23 cellular contexts compared by ENCODE assay signal in the genomic region with DNA sequence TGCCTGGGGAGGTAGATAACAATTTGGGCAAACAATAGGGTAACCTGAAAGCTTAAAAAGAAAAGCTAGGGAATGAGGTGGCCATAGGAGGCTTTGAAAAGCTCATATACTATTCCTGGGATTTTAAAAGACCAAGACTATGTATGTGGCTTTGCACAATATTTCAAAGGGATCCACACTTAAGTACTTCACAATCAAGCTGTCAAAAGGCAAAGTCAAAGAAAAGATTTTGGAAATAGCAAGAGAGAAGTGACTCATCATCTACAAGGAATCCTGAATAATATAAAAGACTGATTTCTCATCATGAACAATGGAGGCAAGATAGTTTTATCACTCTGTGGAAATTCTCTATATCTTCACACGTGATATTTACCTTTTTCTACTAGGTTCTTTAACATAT.
DNase-seq lines count a peak whose midpoint lies in the region; ATAC-seq and TF ChIP-seq lines count a peak whose summit lies in the region.
"Had no signal": no experiment of that assay in that cellular context is flagged by ENCODE, and none has a peak within 500 bp of the region (broad histone marks: within the 10 kb centered on the region; RNA-seq: fewer than 3 reads in every experiment).

No MANE protein-coding gene starts in this region.

- H2AFZ ChIP-seq in GM23248, result no peak overlapping the region

- H3K4me1 ChIP-seq in GM23248 (ENCODE audit: insufficient read depth), result 0 out of 2 replicates have a peak, but pooled peaks cover 3% of the 10 kb centered on the region
- H3K4me1 ChIP-seq: gastrocnemius medialis, pancreas had no signal

- DNase-seq in GM23248 (peak; percentile 37), RPMI7951 (ENCODE audit: low read depth) (peak; percentile 20), epithelial cell of esophagus (ENCODE audit: low read depth) (peak; percentile 49), renal cortical epithelial cell (ENCODE audit: low read depth) (peak; percentile 9), NCI-H2107 treated with DMSO at 0.1 percent for 48 hours (lab: John Stamatoyannopoulos, UW; ENCODE audit: unreplicated experiment) (no peak)
- DNase-seq: activated CD4-positive, alpha-beta T cell treated with anti-CD3 and anti-CD28 coated beads for 36 hours; activated effector memory CD4-positive, alpha-beta T cell treated with Interleukin-2 at 50 U/mL for 16 hours; Calu3; DMS79 treated with DMSO at 0.1 percent for 48 hours; gastrocnemius medialis; NCI-H1417 treated with DMSO at 0.1 percent for 48 hours; NCI-H446 treated with DMSO at 0.1 percent for 48 hours; nephron progenitor cell; pancreas; stimulated activated CD4-positive, alpha-beta T cell treated with anti-CD3 and anti-CD28 coated beads, Interleukin-4, amount 100 ng/mL, for 1 hour; T-helper 17 cell had no signal

- no peak overlapping the region for H3K4me2 ChIP-seq in GM23248 (ENCODE audit: unreplicated experiment)

- 59 to 75% methylated on average over 1 of the region's 1 CpG for WGBS in GM23248 (ENCODE audit: low coverage in 1 of 2, low lambda C conversion rate in 2 of 2, missing lambda C conversion rate in 2 of 2), 2 experiments

- H3K4me3 ChIP-seq in GM23248 (no peak overlapping the region), epithelial cell of esophagus (ENCODE audit: low read length) (no peak overlapping the region)
- H3K4me3 ChIP-seq: gastrocnemius medialis, pancreas, right atrium auricular region, upper lobe of right lung had no signal

- no peaks in the 10 kb centered on the region for H3K36me3 ChIP-seq in GM23248 (ENCODE audit: low read depth)
- H3K36me3 ChIP-seq: gastrocnemius medialis, pancreas, right atrium auricular region, upper lobe of right lung had no signal

- H3K9ac ChIP-seq in GM23248, result no peak overlapping the region

- H3K79me2 ChIP-seq in GM23248 (ENCODE audit: insufficient read depth), result no peaks in the 10 kb centered on the region

- H3F3A ChIP-seq in GM23248 (ENCODE audit: insufficient read depth), result no peaks in the 10 kb centered on the region

- H3K27ac ChIP-seq in GM23248, result no peak overlapping the region
- H3K27ac ChIP-seq: epithelial cell of prostate, gastrocnemius medialis, pancreas, right atrium auricular region, upper lobe of right lung had no signal

- no peaks in the 10 kb centered on the region for H3K9me3 ChIP-seq in GM23248 (ENCODE audit: low read depth)
- H3K9me3 ChIP-seq: gastrocnemius medialis, pancreas, right atrium auricular region, upper lobe of right lung had no signal

- no peak for ATAC-seq in HG02623 (IDR thresholded peaks at IDR 0.05; ENCODE audit: unreplicated experiment)
- ATAC-seq in HG02973 (IDR thresholded peaks at IDR 0.05; ENCODE audit: unreplicated experiment), result no peak
- ATAC-seq: activated CD4-positive, alpha-beta T cell treated with anti-CD3 and anti-CD28 coated beads for 36 hours; gastrocnemius medialis; pancreas; Right ventricle myocardium inferior; SK-N-SH treated with all-trans-retinoic acid at 6 μM for 48 hours; T-helper 17 cell; upper lobe of right lung had no signal

- H4K20me1 ChIP-seq in GM23248 (ENCODE audit: insufficient read depth), result no peaks in the 10 kb centered on the region

- no peaks in the 10 kb centered on the region for H3K27me3 ChIP-seq in GM23248 (replicated peaks; ENCODE audit: insufficient read depth)
- H3K27me3 ChIP-seq: gastrocnemius medialis, pancreas, right atrium auricular region, upper lobe of right lung had no signal

- in situ Hi-C loops in GM23248 (cut with MboI), result no loop called here

- no peaks in the 10 kb centered on the region for H3K9me2 ChIP-seq in GM23248 (ENCODE audit: insufficient read depth)

- no peak for TF ChIP-seq CTCF in epithelial cell of esophagus (IDR thresholded peaks at IDR 0.05; ENCODE audit: insufficient read depth, low read depth, low read length, missing control alignments)
